ENCODE assay signal across 8 cellular contexts in genomic region chr4:6640292-6641163, GRCh38. TPM values are rescaled to one million over a fixed set of nuclear protein-coding genes. Genes with fewer than 3 reads are reported as not detected.
DNase-seq lines count a peak whose midpoint lies in the region; ATAC-seq lines count a peak whose summit lies in the region.

MRFAP1 (plus strand) TSS chr4:6640685; CDS start chr4:6640863, 178 bp downstream.

- peaks cover 11% of the 10 kb centered on the region for H3K79me1 ChIP-seq in mesendoderm (ENCODE audit: low read length)

- H3K4me2 ChIP-seq in mesendoderm (ENCODE audit: low read length): peak within 1 kb of the TSS; percentile 91

- H3K4me3 ChIP-seq in endocrine pancreas (ENCODE audit: control insufficient read depth, insufficient read depth, low read length) (peak within 1 kb of the TSS; percentile 89), mesendoderm (ENCODE audit: low read length) (peak within 1 kb of the TSS; percentile 98)

- no peak within 1 kb of the TSS for H3K23ac ChIP-seq in mesendoderm (ENCODE audit: low read length)

- H3K27ac ChIP-seq in mesendoderm (ENCODE audit: low read depth, low read length): peak within 1 kb of the TSS; percentile 85

- H3K4me1 ChIP-seq in endocrine pancreas (ENCODE audit: control insufficient read depth, insufficient read depth, low read length) (peaks cover 13% of the 10 kb centered on the region), mesendoderm (ENCODE audit: control insufficient read depth, low read depth, low read length) (peaks cover 3% of the 10 kb centered on the region)

- no peak within 1 kb of the TSS for H2BK15ac ChIP-seq in mesendoderm (replicated peaks; ENCODE audit: low read depth)

- H2AK5ac ChIP-seq in mesendoderm (ENCODE audit: low read length): peak within 1 kb of the TSS; percentile 22

- DNase-seq in COR-L47 (lab: John Stamatoyannopoulos, UW) (peak; percentile 95), HUDEP-2 (lab: John Stamatoyannopoulos, UW; ENCODE audit: unreplicated experiment in 76 of 76) (peak in 74 of 76 experiments; percentile 14 to 90 (median 82)), NOMO-1 treated with dmso at 0.1 percent for 144 hours (lab: John Stamatoyannopoulos, UW; ENCODE audit: unreplicated experiment) (peak; percentile 93), mesendoderm (peak; percentile 97)
- DNase-seq in activated CD8-positive, alpha-beta memory T cell treated with anti-CD3 and anti-CD28 coated beads for 48 hours (ENCODE audit: low read depth in 2 of 3, low spot score in 2 of 3): peak; percentile 74 to 82 (median 80)
- DNase-seq in stimulated activated CD8-positive, alpha-beta memory T cell treated with anti-CD3 and anti-CD28 coated beads, Interleukin-12 subunit alpha, Interleukin-12 subunit beta, amount 100 ng/mL, for 4 hours (ENCODE audit: low read depth): peak; percentile 91

- no peak within 1 kb of the TSS for H4K8ac ChIP-seq in mesendoderm (ENCODE audit: low read depth, low read length)

- H3K9ac ChIP-seq in endocrine pancreas (ENCODE audit: control insufficient read depth, insufficient read depth, low read length): peak within 1 kb of the TSS; percentile 70
- H3K9ac ChIP-seq in mesendoderm (ENCODE audit: low read length): peak within 1 kb of the TSS; percentile 99

- peaks cover 22% of the 10 kb centered on the region for H3K79me2 ChIP-seq in mesendoderm (ENCODE audit: control insufficient read depth, insufficient read depth, low read length)

- ATAC-seq in GM21381 (IDR thresholded peaks at IDR 0.05; ENCODE audit: unreplicated experiment): peak; percentile 83

- peak within 1 kb of the TSS; percentile 18 for H3K4ac ChIP-seq in mesendoderm (ENCODE audit: low read depth, low read length)

- no CpG with 5 or more reads among the region's 90 CpGs for WGBS in mesendoderm (ENCODE audit: extremely low coverage, insufficient coverage, low lambda C conversion rate)

- H3K27me3 ChIP-seq in endocrine pancreas (ENCODE audit: control insufficient read depth, insufficient read depth, low read length) (no peaks in the 10 kb centered on the region), mesendoderm (ENCODE audit: insufficient read depth, low read length, poor library complexity) (no peaks in the 10 kb centered on the region)

- no peak within 1 kb of the TSS for H4K5ac ChIP-seq in mesendoderm (ENCODE audit: low read length)

- H3K56ac ChIP-seq in mesendoderm (ENCODE audit: low read length): peak within 1 kb of the TSS; percentile 97

- H3K36me3 ChIP-seq in endocrine pancreas (ENCODE audit: control insufficient read depth, insufficient read depth, low read length): no peaks in the 10 kb centered on the region
- H3K36me3 ChIP-seq in mesendoderm (ENCODE audit: control insufficient read depth, insufficient read depth, low read length): peaks cover 2% of the 10 kb centered on the region

- peak within 1 kb of the TSS; percentile 79 for H2BK5ac ChIP-seq in mesendoderm (ENCODE audit: low read length)

- no peaks in the 10 kb centered on the region for H3K9me3 ChIP-seq in endocrine pancreas (ENCODE audit: control insufficient read depth, low read length)

- H2BK120ac ChIP-seq in mesendoderm (ENCODE audit: low read depth, low read length): no peak within 1 kb of the TSS

- H3K18ac ChIP-seq in mesendoderm (ENCODE audit: low read length): peak within 1 kb of the TSS; percentile 75

RNA-seq across cellular contexts. Expression of gene MRFAP1, which starts in this region (rescaled TPM):
- polyA plus RNA-seq in mesendoderm (2013, experiment 1 of 2): 311 TPM
- polyA plus RNA-seq in mesendoderm (2013, experiment 2 of 2): 301 TPM

Comparison
In these comparisons a context has a peak if more than half of its experiments do, and no peak if none do; other contexts are left out.
1. Peak in every context shown above with its lines: DNase-seq, ATAC-seq, H3K4me3 ChIP-seq and H3K27ac ChIP-seq.